Comparison of ENCODE assay signal across 13 cellular contexts in the genomic region with DNA sequence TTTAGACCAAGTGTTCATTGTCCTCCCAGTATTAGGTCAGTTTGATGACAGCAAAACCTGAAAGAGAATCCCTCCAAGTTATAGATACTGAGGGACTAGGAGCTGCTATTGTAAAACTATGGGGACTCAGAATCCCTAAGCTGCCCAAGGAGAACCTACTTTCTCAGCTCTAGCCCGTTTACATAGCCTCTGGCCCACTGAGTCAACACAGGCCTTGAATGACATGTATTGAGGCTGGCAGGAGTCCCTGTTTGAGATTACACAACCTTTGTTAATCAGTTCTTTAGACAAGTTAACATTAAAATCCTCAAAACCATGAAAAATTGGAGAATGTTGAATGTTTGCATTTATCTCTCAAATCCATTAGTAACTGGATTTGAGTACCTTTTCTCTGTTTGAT.
A peak's percentile ranks its signal among the peaks of the same experiment; 100 is the strongest.
DNase-seq lines count a peak whose midpoint lies in the region; ATAC-seq and TF ChIP-seq lines count a peak whose summit lies in the region.
"Had no signal": no experiment of that assay in that cellular context is flagged by ENCODE, and none has a peak within 500 bp of the region (broad histone marks: within the 10 kb centered on the region; RNA-seq: fewer than 3 reads in every experiment).

No MANE protein-coding gene starts in this region.

- intact Hi-C loops in left colon (cut with DNase I, micrococcal nuclease), result no loop called here

- no peak for TF ChIP-seq CTCF in AG09319 (IDR thresholded peaks at IDR 0.05; ENCODE audit: low read depth, low read length)
- TF ChIP-seq CTCF in epithelial cell of proximal tubule (conservative IDR thresholded peaks at IDR 0.05; ENCODE audit: low read depth, low read length), result no peak

- H3K4me3 ChIP-seq in epithelial cell of proximal tubule (ENCODE audit: low read depth, low read length), result no peak overlapping the region
- H3K4me3 ChIP-seq: heart left ventricle had no signal

- DNase-seq in AG09319 (ENCODE audit: extremely low read depth, low read depth) (peak; percentile 95), NCI-H69 (lab: John Stamatoyannopoulos, UW) (peak; percentile 57), epithelial cell of proximal tubule (ENCODE audit: low read depth) (peak; percentile 61), myocyte (ENCODE audit: low read depth) (peak; percentile 17), NK-92 (lab: John Stamatoyannopoulos, UW; ENCODE audit: unreplicated experiment) (no peak), KG1 (lab: John Stamatoyannopoulos, UW) (no peak), left colon (no peak)
- DNase-seq: activated T-cell treated with anti-CD3 and anti-CD28 coated beads for 4 hours; central memory CD4-positive, alpha-beta T cell; heart left ventricle; stimulated activated CD4-positive, alpha-beta T cell treated with anti-CD3 and anti-CD28 coated beads, Interleukin-15, amount 100 ng/mL, for 24 hours had no signal

- ATAC-seq in GM21786 (IDR thresholded peaks at IDR 0.05; ENCODE audit: unreplicated experiment) (no peak), left colon (no peak)
- ATAC-seq: stimulated activated effector memory CD8-positive, alpha-beta T cell treated with anti-CD3 and anti-CD28 coated beads, Interleukin-12 subunit alpha, Interleukin-12 subunit beta, amount 100 ng/mL, for 72 hours had no signal

Comparison
In these comparisons a context has a peak if more than half of its experiments do, and no peak if none do; other contexts are left out.
1. DNase-seq: peak in AG09319 (single experiment), NCI-H69 (single experiment), epithelial cell of proximal tubule (single experiment) and myocyte (single experiment); none in NK-92 (single experiment), KG1 (single experiment) and left colon (0 of 2).